ENCODE assay signal across 9 cellular contexts in genomic region chr4:106315968-106316772, GRCh38.
DNase-seq lines count a peak whose midpoint lies in the region; ATAC-seq, FAIRE-seq and TF ChIP-seq lines count a peak whose summit lies in the region.
"Had no signal": no experiment of that assay in that cellular context is flagged by ENCODE, and none has a peak within 500 bp of the region (broad histone marks: within the 10 kb centered on the region; RNA-seq: fewer than 3 reads in every experiment).

Gene AIMP1, plus strand, starts transcription at chr4:106316550. Its CDS starts 8,460 bp downstream, at chr4:106325010.
Gene TBCK, minus strand, starts transcription at chr4:106316209. Its CDS starts 7,249 bp downstream, at chr4:106308960.

- DNase-seq in AG10803 (ENCODE audit: low read depth): peak; percentile 89
- DNase-seq in NCI-H345 treated with DMSO at 0.1 percent for 48 hours (lab: John Stamatoyannopoulos, UW; ENCODE audit: unreplicated experiment): peak; percentile 54
- peak; percentile 79 for DNase-seq in activated CD4-positive, CD25-positive, alpha-beta regulatory T cell treated with anti-CD3 and anti-CD28 coated beads, Interleukin-2, amount 50 U/mL, for 16 hours (ENCODE audit: low read depth, low spot score)
- peak; percentile 71 to 77 for DNase-seq in cerebellar nuclear complex (lab: John Stamatoyannopoulos, UW)
- peak; percentile 79 for DNase-seq in stimulated activated CD4-positive, alpha-beta T cell treated with anti-CD3 and anti-CD28 coated beads, Interleukin-12 subunit alpha, Interleukin-12 subunit beta, amount 100 ng/mL, for 4 hours

- H3K4me3 ChIP-seq in AG10803 (ENCODE audit: low read length): peak within 1 kb of the TSS; percentile 93

- peak; percentile 91 for ATAC-seq in GM19035 (IDR thresholded peaks at IDR 0.05; ENCODE audit: unreplicated experiment)
- ATAC-seq in HG03342 (IDR thresholded peaks at IDR 0.05; ENCODE audit: unreplicated experiment): peak; percentile 88

- peak; percentile 97 for FAIRE-seq in islet of Langerhans (lab: Jason Lieb, UNC)
- FAIRE-seq: TTC549 had no signal

- no peak for TF ChIP-seq CTCF in AG10803 (conservative IDR thresholded peaks at IDR 0.05; ENCODE audit: low read length)

Comparison
In these comparisons a context has a peak if more than half of its experiments do, and no peak if none do; other contexts are left out.
1. Peak in every context shown above with its lines: DNase-seq, ATAC-seq and H3K4me3 ChIP-seq.